ENCODE assay signal across 8 cellular contexts in genomic region chr19:33522371-33522662, GRCh38. TPM values are rescaled to one million over a fixed set of nuclear protein-coding genes. Genes with fewer than 3 reads are reported as not detected.
DNase-seq lines count a peak whose midpoint lies in the region; ATAC-seq and TF ChIP-seq lines count a peak whose summit lies in the region.

No MANE protein-coding gene starts in this region.

- H3K27me3 ChIP-seq in left lung: peaks cover 0 to 13% of the 10 kb centered on the region in 2 donors
- H3K27me3 ChIP-seq in subcutaneous abdominal adipose tissue (ENCODE audit: control insufficient read depth in 5 of 5, insufficient read depth in 4 of 5, low read length in 5 of 5): peaks cover 0 to 7% (median 2%) of the 10 kb centered on the region in 5 donors

- no peaks in the 10 kb centered on the region for H3K36me3 Mint-ChIP-seq in activated CD4-positive, alpha-beta T cell treated with anti-CD3 and anti-CD28 coated beads, Interleukin-2, amount 10 ng/mL, durations not matched to agents 24 days and 14 days (ENCODE audit: low read depth)
- no peaks in the 10 kb centered on the region for H3K36me3 Mint-ChIP-seq in activated T-helper 1 cell treated with anti-CD3 and anti-CD28 coated beads, Interleukin-12 subunit alpha, Interleukin-12 subunit beta, Interleukin-2, Interleukin-4 antibody, amounts not matched to agents 30 ng/mL and 10 ng/mL and 1 ng/mL, durations not matched to agents 14 hours and 24 hours and 36 hours (ENCODE audit: low read depth)

- no peak overlapping the region for H3K27ac ChIP-seq in left lung
- H3K27ac ChIP-seq in subcutaneous abdominal adipose tissue (ENCODE audit: low read depth, low read length): no peak overlapping the region

- no peak for DNase-seq in activated CD4-positive, alpha-beta T cell treated with anti-CD3 and anti-CD28 coated beads, Interleukin-2, amount 10 ng/mL, durations not matched to agents 24 days and 14 days
- no peak for DNase-seq in activated CD4-positive, alpha-beta T cell treated with anti-CD3 and anti-CD28 coated beads for 1 hour
- no peak for DNase-seq in activated T-helper 1 cell treated with anti-CD3 and anti-CD28 coated beads, Interleukin-12 subunit alpha, Interleukin-12 subunit beta, Interleukin-2, Interleukin-4 antibody, amounts not matched to agents 30 ng/mL and 10 ng/mL and 1 ng/mL, durations not matched to agents 14 hours and 24 hours and 36 hours (ENCODE audit: low spot score)
- DNase-seq in left lung: no peak
- no peak for DNase-seq in T1000 (lab: John Stamatoyannopoulos, UW)
- no peak for DNase-seq in NCI-H1436 (lab: John Stamatoyannopoulos, UW)

- H3K4me1 Mint-ChIP-seq in activated CD4-positive, alpha-beta T cell treated with anti-CD3 and anti-CD28 coated beads, Interleukin-2, amount 10 ng/mL, durations not matched to agents 24 days and 14 days: peaks cover 13% of the 10 kb centered on the region
- peaks cover 16% of the 10 kb centered on the region for H3K4me1 Mint-ChIP-seq in activated T-helper 1 cell treated with anti-CD3 and anti-CD28 coated beads, Interleukin-12 subunit alpha, Interleukin-12 subunit beta, Interleukin-2, Interleukin-4 antibody, amounts not matched to agents 30 ng/mL and 10 ng/mL and 1 ng/mL, durations not matched to agents 14 hours and 24 hours and 36 hours (ENCODE audit: low read depth)

- intact Hi-C loops in activated CD4-positive, alpha-beta T cell treated with anti-CD3 and anti-CD28 coated beads, Interleukin-2, amount 10 ng/mL, durations not matched to agents 24 days and 14 days (cut with micrococcal nuclease): no loop called here
- intact Hi-C loops in activated T-helper 1 cell treated with anti-CD3 and anti-CD28 coated beads, Interleukin-12 subunit alpha, Interleukin-12 subunit beta, Interleukin-2, Interleukin-4 antibody, amounts not matched to agents 30 ng/mL and 10 ng/mL and 1 ng/mL, durations not matched to agents 14 hours and 24 hours and 36 hours (cut with micrococcal nuclease): loop anchor here (5.0 kb wide), 2 partner anchors 150 to 650 kb away; partner anchors contain the start of genes CEBPG and LSM14A
- intact Hi-C loops in left lung (cut with DNase I): no loop called here

- H3K4me3 ChIP-seq in left lung: peak overlapping the region; percentile 93 to 95
- peak overlapping the region; percentile 82 to 92 (median 88) for H3K4me3 ChIP-seq in subcutaneous abdominal adipose tissue (ENCODE audit: low read depth in 1 of 5, low read length in 5 of 5)

- H3K4me3 Mint-ChIP-seq in activated CD4-positive, alpha-beta T cell treated with anti-CD3 and anti-CD28 coated beads, Interleukin-2, amount 10 ng/mL, durations not matched to agents 24 days and 14 days: peak overlapping the region; percentile 93
- peak overlapping the region; percentile 88 for H3K4me3 Mint-ChIP-seq in activated T-helper 1 cell treated with anti-CD3 and anti-CD28 coated beads, Interleukin-12 subunit alpha, Interleukin-12 subunit beta, Interleukin-2, Interleukin-4 antibody, amounts not matched to agents 30 ng/mL and 10 ng/mL and 1 ng/mL, durations not matched to agents 14 hours and 24 hours and 36 hours

- TF ChIP-seq CTCF in left lung (IDR thresholded peaks at IDR 0.05): no peak

- H3K9me3 ChIP-seq in left lung (no peaks in the 10 kb centered on the region), subcutaneous abdominal adipose tissue (ENCODE audit: control insufficient read depth in 5 of 5, low read length in 5 of 5) (no peaks in the 10 kb centered on the region)

- H3K4me1 ChIP-seq in left lung: peaks cover 9 to 27% of the 10 kb centered on the region in 2 donors
- peaks cover 4 to 49% (median 40%) of the 10 kb centered on the region in 5 donors for H3K4me1 ChIP-seq in subcutaneous abdominal adipose tissue (ENCODE audit: control insufficient read depth in 5 of 5, insufficient read depth in 5 of 5, low read length in 5 of 5)

- H3K27ac Mint-ChIP-seq in activated CD4-positive, alpha-beta T cell treated with anti-CD3 and anti-CD28 coated beads, Interleukin-2, amount 10 ng/mL, durations not matched to agents 24 days and 14 days: no peak overlapping the region
- H3K27ac Mint-ChIP-seq in activated T-helper 1 cell treated with anti-CD3 and anti-CD28 coated beads, Interleukin-12 subunit alpha, Interleukin-12 subunit beta, Interleukin-2, Interleukin-4 antibody, amounts not matched to agents 30 ng/mL and 10 ng/mL and 1 ng/mL, durations not matched to agents 14 hours and 24 hours and 36 hours: no peak overlapping the region

- peaks cover 7% of the 10 kb centered on the region for H3K27me3 Mint-ChIP-seq in activated CD4-positive, alpha-beta T cell treated with anti-CD3 and anti-CD28 coated beads, Interleukin-2, amount 10 ng/mL, durations not matched to agents 24 days and 14 days
- H3K27me3 Mint-ChIP-seq in activated T-helper 1 cell treated with anti-CD3 and anti-CD28 coated beads, Interleukin-12 subunit alpha, Interleukin-12 subunit beta, Interleukin-2, Interleukin-4 antibody, amounts not matched to agents 30 ng/mL and 10 ng/mL and 1 ng/mL, durations not matched to agents 14 hours and 24 hours and 36 hours (ENCODE audit: insufficient read depth): no peaks in the 10 kb centered on the region

- ATAC-seq in left lung: no peak
- no peak for ATAC-seq in HG03039 (IDR thresholded peaks at IDR 0.05; ENCODE audit: unreplicated experiment)

- H3K9ac ChIP-seq in subcutaneous abdominal adipose tissue (ENCODE audit: low read length in 5 of 5): peak overlapping the region in 3 of 5 donors; percentile 65 to 75 (median 68)

- H3K9me3 Mint-ChIP-seq in activated CD4-positive, alpha-beta T cell treated with anti-CD3 and anti-CD28 coated beads, Interleukin-2, amount 10 ng/mL, durations not matched to agents 24 days and 14 days: no peaks in the 10 kb centered on the region
- no peaks in the 10 kb centered on the region for H3K9me3 Mint-ChIP-seq in activated T-helper 1 cell treated with anti-CD3 and anti-CD28 coated beads, Interleukin-12 subunit alpha, Interleukin-12 subunit beta, Interleukin-2, Interleukin-4 antibody, amounts not matched to agents 30 ng/mL and 10 ng/mL and 1 ng/mL, durations not matched to agents 14 hours and 24 hours and 36 hours

- H3K36me3 ChIP-seq in left lung (no peaks in the 10 kb centered on the region), subcutaneous abdominal adipose tissue (ENCODE audit: control insufficient read depth in 5 of 5, insufficient read depth in 5 of 5, low read length in 5 of 5) (no peaks in the 10 kb centered on the region)

RNA-seq across cellular contexts. Expression of gene PEPD, which starts 0.7 kb away (rescaled TPM):
- total RNA-seq in activated CD4-positive, alpha-beta T cell treated with anti-CD3 and anti-CD28 coated beads, Interleukin-2, amount 10 ng/mL, durations not matched to agents 24 days and 14 days: 17.1 and 21.1 TPM in 2 replicates
- 14.0 and 15.0 TPM in 2 replicates for total RNA-seq in activated T-helper 1 cell treated with anti-CD3 and anti-CD28 coated beads, Interleukin-12 subunit alpha, Interleukin-12 subunit beta, Interleukin-2, Interleukin-4 antibody, amounts not matched to agents 30 ng/mL and 10 ng/mL and 1 ng/mL, durations not matched to agents 14 hours and 24 hours and 36 hours
- 10 to 100 TPM; 73.2 to 90.1 TPM for total RNA-seq in left lung
